ENCODE assay signal across 23 cellular contexts in genomic region chr10:1657500-1657899, GRCh38.
"Had no signal": no experiment of that assay in that cellular context is flagged by ENCODE, and none has a peak within 500 bp of the region (broad histone marks: within the 10 kb centered on the region; RNA-seq: fewer than 3 reads in every experiment).

No MANE protein-coding gene starts in this region.

- H3K36me3 ChIP-seq: cardiac muscle cell, gastrocnemius medialis, heart left ventricle, left lung, neutrophil, ovary, transverse colon, vagina had no signal

- DNase-seq: activated CD4-positive, alpha-beta memory T cell treated with anti-CD3 and anti-CD28 coated beads, Interleukin-2, amount 10 ng/mL, durations not matched to agents 7 days and 5 days; activated CD4-positive, alpha-beta T cell treated with anti-CD3 and anti-CD28 coated beads, Interleukin-2, amount 10 ng/mL, durations not matched to agents 24 days and 14 days; activated gamma-delta T cell treated with Interleukin-2 at 50 U/mL for 16 hours; anterior cingulate cortex; body of pancreas; effector CD8-positive, alpha-beta T cell; gastrocnemius medialis; heart left ventricle; left lung; midbrain; natural killer cell; ovary; psoas muscle; right cardiac atrium; stimulated activated CD4-positive, alpha-beta T cell treated with anti-CD3 and anti-CD28 coated beads, Interleukin-1b, Interleukin-23, amount 100 ng/mL, for 48 hours; transverse colon had no signal

- H3K4me1 Mint-ChIP-seq: activated CD4-positive, alpha-beta memory T cell treated with anti-CD3 and anti-CD28 coated beads, Interleukin-2, amount 10 ng/mL, durations not matched to agents 7 days and 5 days; activated naive CD4-positive, alpha-beta T cell treated with anti-CD3 and anti-CD28 coated beads, Interleukin-2, amount 50 U/mL, for 24 hours; natural killer cell had no signal

- H3K4me3 Mint-ChIP-seq: activated CD4-positive, alpha-beta memory T cell treated with anti-CD3 and anti-CD28 coated beads, Interleukin-2, amount 10 ng/mL, durations not matched to agents 7 days and 5 days; activated CD4-positive, alpha-beta T cell treated with anti-CD3 and anti-CD28 coated beads, Interleukin-2, amount 10 ng/mL, durations not matched to agents 24 days and 14 days; activated naive CD4-positive, alpha-beta T cell treated with anti-CD3 and anti-CD28 coated beads, Interleukin-2, amount 50 U/mL, for 24 hours; activated T-helper 1 cell treated with anti-CD3 and anti-CD28 coated beads, Interleukin-12 subunit alpha, Interleukin-12 subunit beta, Interleukin-2, Interleukin-4 antibody, amounts not matched to agents 30 ng/mL and 10 ng/mL and 1 ng/mL, durations not matched to agents 14 hours and 24 hours and 36 hours; dendritic cell treated with granulocyte-macrophage colony-stimulating factor and Interleukin-4, amounts not matched to agents 40 ng/mL and 50 ng/mL, for 4 days; natural killer cell had no signal

- H3K4me3 ChIP-seq: body of pancreas, cardiac muscle cell, gastrocnemius medialis, heart left ventricle, left lung, ovary, psoas muscle, transverse colon, vagina had no signal

- H3K9me3 ChIP-seq: body of pancreas, gastrocnemius medialis, heart left ventricle, left lung, neutrophil, ovary, psoas muscle, transverse colon, vagina had no signal

- H3K9me3 Mint-ChIP-seq: activated CD4-positive, alpha-beta memory T cell treated with anti-CD3 and anti-CD28 coated beads, Interleukin-2, amount 10 ng/mL, durations not matched to agents 7 days and 5 days; activated CD4-positive, alpha-beta T cell treated with anti-CD3 and anti-CD28 coated beads, Interleukin-2, amount 10 ng/mL, durations not matched to agents 24 days and 14 days; activated naive CD4-positive, alpha-beta T cell treated with anti-CD3 and anti-CD28 coated beads, Interleukin-2, amount 50 U/mL, for 24 hours; activated T-helper 1 cell treated with anti-CD3 and anti-CD28 coated beads, Interleukin-12 subunit alpha, Interleukin-12 subunit beta, Interleukin-2, Interleukin-4 antibody, amounts not matched to agents 30 ng/mL and 10 ng/mL and 1 ng/mL, durations not matched to agents 14 hours and 24 hours and 36 hours; dendritic cell treated with granulocyte-macrophage colony-stimulating factor and Interleukin-4, amounts not matched to agents 40 ng/mL and 50 ng/mL, for 4 days; natural killer cell had no signal

- H3K27ac ChIP-seq: body of pancreas, cardiac muscle cell, gastrocnemius medialis, heart left ventricle, left lung, neutrophil, ovary, psoas muscle, transverse colon, vagina had no signal

- H3K27me3 ChIP-seq: cardiac muscle cell, gastrocnemius medialis, ovary, transverse colon, vagina had no signal

- H3K4me1 ChIP-seq: gastrocnemius medialis, heart left ventricle, left lung, psoas muscle, vagina had no signal

- H3K27ac Mint-ChIP-seq: activated CD4-positive, alpha-beta memory T cell treated with anti-CD3 and anti-CD28 coated beads, Interleukin-2, amount 10 ng/mL, durations not matched to agents 7 days and 5 days; activated CD4-positive, alpha-beta T cell treated with anti-CD3 and anti-CD28 coated beads, Interleukin-2, amount 10 ng/mL, durations not matched to agents 24 days and 14 days; activated naive CD4-positive, alpha-beta T cell treated with anti-CD3 and anti-CD28 coated beads, Interleukin-2, amount 50 U/mL, for 24 hours; activated T-helper 1 cell treated with anti-CD3 and anti-CD28 coated beads, Interleukin-12 subunit alpha, Interleukin-12 subunit beta, Interleukin-2, Interleukin-4 antibody, amounts not matched to agents 30 ng/mL and 10 ng/mL and 1 ng/mL, durations not matched to agents 14 hours and 24 hours and 36 hours; dendritic cell treated with granulocyte-macrophage colony-stimulating factor and Interleukin-4, amounts not matched to agents 40 ng/mL and 50 ng/mL, for 4 days; natural killer cell had no signal

- ATAC-seq: activated CD4-positive, CD25-positive, alpha-beta regulatory T cell treated with anti-CD3 and anti-CD28 coated beads, Interleukin-2, amount 50 U/mL, for 24 hours; body of pancreas; gastrocnemius medialis; heart left ventricle; left lung; natural killer cell; psoas muscle; right cardiac atrium had no signal

- H3K36me3 Mint-ChIP-seq: activated naive CD4-positive, alpha-beta T cell treated with anti-CD3 and anti-CD28 coated beads, Interleukin-2, amount 50 U/mL, for 24 hours; natural killer cell had no signal
